Comparison of ENCODE assay signal across 12 cellular contexts in genomic region chr12:57046947-57047890, GRCh38. TPM values are rescaled to one million over a fixed set of nuclear protein-coding genes. Genes with fewer than 3 reads are reported as not detected.
A peak's percentile ranks its signal among the peaks of the same experiment; 100 is the strongest.
DNase-seq lines count a peak whose midpoint lies in the region; ATAC-seq and TF ChIP-seq lines count a peak whose summit lies in the region.
"Had no signal": no experiment of that assay in that cellular context is flagged by ENCODE, and none has a peak within 500 bp of the region (broad histone marks: within the 10 kb centered on the region; RNA-seq: fewer than 3 reads in every experiment).

No MANE protein-coding gene starts in this region.

- H2BK120ac ChIP-seq in mesenchymal stem cell (ENCODE audit: low read depth, low read length): no peak overlapping the region

- no peak overlapping the region for H3K14ac ChIP-seq in mesenchymal stem cell (ENCODE audit: low read length in 2 of 2)

- TF ChIP-seq CTCF in activated CD8-positive, alpha-beta T cell treated with anti-CD3 and anti-CD28 coated beads for 36 hours (IDR thresholded peaks at IDR 0.05): no peak
- no peak for TF ChIP-seq CTCF in lower lobe of right lung (IDR thresholded peaks at IDR 0.05)
- no peak for TF ChIP-seq CTCF in glutamatergic neuron (IDR thresholded peaks at IDR 0.05; ENCODE audit: partially characterized antibody, unreplicated experiment)

- H3K36me3 Mint-ChIP-seq in activated CD8-positive, alpha-beta T cell treated with anti-CD3 and anti-CD28 coated beads for 36 hours (ENCODE audit: low read depth): no peaks in the 10 kb centered on the region
- H3K36me3 Mint-ChIP-seq in glutamatergic neuron (ENCODE audit: unreplicated experiment): no peaks in the 10 kb centered on the region

- CTCF ChIA-PET in activated CD8-positive, alpha-beta T cell treated with anti-CD3 and anti-CD28 coated beads for 36 hours (lab: Charles Lee): interaction anchor here (1.1 to 5.7 kb wide), 15 partner anchors 9 to 129 kb away, joined by 3 to 66 read pairs (median 6); partner anchors contain the start of gene ZBTB39

- H3K4me1 Mint-ChIP-seq in activated CD8-positive, alpha-beta T cell treated with anti-CD3 and anti-CD28 coated beads for 36 hours (ENCODE audit: low read depth): peaks cover 40% of the 10 kb centered on the region
- no peaks in the 10 kb centered on the region for H3K4me1 Mint-ChIP-seq in glutamatergic neuron (ENCODE audit: low read depth, unreplicated experiment)

- H3K18ac ChIP-seq in mesenchymal stem cell (ENCODE audit: low read depth in 1 of 2, low read length in 2 of 2): no peak overlapping the region

- no peak overlapping the region for H2BK5ac ChIP-seq in mesenchymal stem cell (ENCODE audit: low read depth, low read length, poor library complexity, severe bottlenecking)

- no peaks in the 10 kb centered on the region for H3K36me3 ChIP-seq in lower lobe of right lung
- H3K36me3 ChIP-seq in mesenchymal stem cell (ENCODE audit: control insufficient read depth in 1 of 2, insufficient read depth in 2 of 2, low read depth in 1 of 2, low read length in 2 of 2): no peaks in the 10 kb centered on the region
- H3K36me3 ChIP-seq: BLaER1, HAP-1 had no signal

- H4K8ac ChIP-seq in mesenchymal stem cell (ENCODE audit: low read length): no peak overlapping the region

- H3K9ac ChIP-seq in mesenchymal stem cell (ENCODE audit: low read length): no peak overlapping the region
- H3K9ac ChIP-seq: BLaER1 had no signal

- H3K4ac ChIP-seq in mesenchymal stem cell (ENCODE audit: low read depth in 1 of 2, low read length in 2 of 2): no peak overlapping the region

- H3K27me3 Mint-ChIP-seq in activated CD8-positive, alpha-beta T cell treated with anti-CD3 and anti-CD28 coated beads for 36 hours: no peaks in the 10 kb centered on the region
- H3K27me3 Mint-ChIP-seq in glutamatergic neuron (ENCODE audit: unreplicated experiment): no peaks in the 10 kb centered on the region

- POLR2A ChIA-PET in activated CD8-positive, alpha-beta T cell treated with anti-CD3 and anti-CD28 coated beads for 36 hours (lab: Charles Lee): interaction anchor here (0.5 to 3.5 kb wide), 14 partner anchors 9 to 372 kb away, joined by 3 to 21 read pairs (median 3); partner anchors contain the start of gene STAT6

- H3K4me2 ChIP-seq in mesenchymal stem cell (ENCODE audit: low read length, poor library complexity, severe bottlenecking): no peak overlapping the region
- H3K4me2 ChIP-seq: BLaER1 had no signal

- H3K4me1 ChIP-seq in lower lobe of right lung (peaks cover 9% of the 10 kb centered on the region), mesenchymal stem cell (ENCODE audit: control insufficient read depth, insufficient read depth, low read depth, low read length) (peaks cover 6% of the 10 kb centered on the region)
- H3K4me1 ChIP-seq: HAP-1 had no signal

- ATAC-seq in activated CD8-positive, alpha-beta T cell treated with anti-CD3 and anti-CD28 coated beads for 36 hours: peak; percentile 89
- ATAC-seq in lower lobe of right lung: peak; percentile 55 to 61

- H3K27me3 ChIP-seq in lower lobe of right lung (ENCODE audit: low read depth) (no peaks in the 10 kb centered on the region), mesenchymal stem cell (ENCODE audit: control insufficient read depth in 1 of 2, insufficient read depth in 1 of 2, low read length in 2 of 2) (peaks cover 43 to 93% of the 10 kb centered on the region in 2 experiments)
- H3K27me3 ChIP-seq: BLaER1 had no signal

- no peak overlapping the region for H4K91ac ChIP-seq in mesenchymal stem cell (ENCODE audit: low read length)

- H2AK5ac ChIP-seq in mesenchymal stem cell (ENCODE audit: low read length, severe bottlenecking): no peak overlapping the region

- H2BK15ac ChIP-seq in mesenchymal stem cell (ENCODE audit: low read depth, poor library complexity, severe bottlenecking): no peak overlapping the region

- no peaks in the 10 kb centered on the region for H3K9me3 ChIP-seq in lower lobe of right lung
- H3K9me3 ChIP-seq in mesenchymal stem cell (ENCODE audit: control insufficient read depth, low read length): no peaks in the 10 kb centered on the region
- H3K9me3 ChIP-seq: BLaER1, HAP-1 had no signal

- no peak overlapping the region for H2AFZ ChIP-seq in mesenchymal stem cell (ENCODE audit: low read depth, low read length)

- no peak overlapping the region for H3K23ac ChIP-seq in mesenchymal stem cell (ENCODE audit: low read length in 2 of 2)

- H2BK12ac ChIP-seq in mesenchymal stem cell (ENCODE audit: low read length in 2 of 2): no peak overlapping the region

- peak overlapping the region; percentile 7 for H3K4me3 Mint-ChIP-seq in activated CD8-positive, alpha-beta T cell treated with anti-CD3 and anti-CD28 coated beads for 36 hours
- H3K4me3 Mint-ChIP-seq in glutamatergic neuron (ENCODE audit: unreplicated experiment): no peak overlapping the region

- H3K27ac ChIP-seq in lower lobe of right lung (peak overlapping the region; percentile 38), mesenchymal stem cell (ENCODE audit: low read length, poor library complexity, severe bottlenecking) (no peak overlapping the region)
- H3K27ac ChIP-seq: BLaER1 had no signal

- no peaks in the 10 kb centered on the region for H3K9me3 Mint-ChIP-seq in activated CD8-positive, alpha-beta T cell treated with anti-CD3 and anti-CD28 coated beads for 36 hours
- no peaks in the 10 kb centered on the region for H3K9me3 Mint-ChIP-seq in glutamatergic neuron (ENCODE audit: unreplicated experiment)

- peak; percentile 66 for DNase-seq in stimulated activated CD4-positive, alpha-beta T cell treated with anti-CD3 and anti-CD28 coated beads, Interleukin-15, amount 100 ng/mL, for 24 hours
- no peak for DNase-seq in stimulated activated CD4-positive, alpha-beta T cell treated with anti-CD3 and anti-CD28 coated beads, Interleukin-12 subunit alpha, Interleukin-12 subunit beta, amount 100 ng/mL, for 4 hours
- DNase-seq in activated CD8-positive, alpha-beta T cell treated with anti-CD3 and anti-CD28 coated beads for 36 hours: peak; percentile 85
- DNase-seq in lower lobe of right lung: no peak
- no peak for DNase-seq in mesenchymal stem cell
- no peak for DNase-seq in glutamatergic neuron
- no peak for DNase-seq in NCI-H69 (lab: John Stamatoyannopoulos, UW)
- DNase-seq in NCI-H1417 treated with DMSO at 0.1 percent for 48 hours (lab: John Stamatoyannopoulos, UW): no peak
- DNase-seq: NCI-H2227 treated with DMSO at 0.1 percent for 48 hours, right cardiac atrium had no signal

- H3K4me3 ChIP-seq in lower lobe of right lung (no peak overlapping the region), mesenchymal stem cell (ENCODE audit: insufficient read depth in 1 of 2, low read depth in 1 of 2, low read length in 2 of 2) (no peak overlapping the region)
- H3K4me3 ChIP-seq: BLaER1, HAP-1 had no signal

- WGBS in mesenchymal stem cell: 79% methylated on average over 9 of the region's 10 CpGs

- intact Hi-C loops in activated CD8-positive, alpha-beta T cell treated with anti-CD3 and anti-CD28 coated beads for 36 hours (cut with micrococcal nuclease): no loop called here
- intact Hi-C loops in lower lobe of right lung (cut with DNase I): no loop called here

- H3K27ac Mint-ChIP-seq in activated CD8-positive, alpha-beta T cell treated with anti-CD3 and anti-CD28 coated beads for 36 hours: peak overlapping the region; percentile 86
- H3K27ac Mint-ChIP-seq in glutamatergic neuron (ENCODE audit: unreplicated experiment): no peak overlapping the region

- no peaks in the 10 kb centered on the region for H3K79me1 ChIP-seq in mesenchymal stem cell (replicated peaks; ENCODE audit: low read length, poor library complexity, severe bottlenecking)

RNA-seq across cellular contexts. Expression of gene MYO1A, which starts 2.7 kb away (rescaled TPM):
- total RNA-seq in activated CD8-positive, alpha-beta T cell treated with anti-CD3 and anti-CD28 coated beads for 36 hours: 1 to 10 TPM; 2.1 to 2.6 TPM
- 2.9 TPM for total RNA-seq in lower lobe of right lung
- not detected for polyA plus RNA-seq in mesenchymal stem cell (2013, experiment 1 of 2)
- not detected for polyA plus RNA-seq in mesenchymal stem cell (2013, experiment 2 of 2)
- 0.64 TPM for total RNA-seq in glutamatergic neuron (ENCODE audit: unreplicated experiment)

RNA-seq across cellular contexts. Expression of gene TAC3, which starts 30.9 kb away (rescaled TPM):
- under 1 TPM; 0.34 to 0.54 TPM for total RNA-seq in activated CD8-positive, alpha-beta T cell treated with anti-CD3 and anti-CD28 coated beads for 36 hours
- total RNA-seq in lower lobe of right lung: not detected
- polyA plus RNA-seq in mesenchymal stem cell (2013, experiment 1 of 2): 1.3 TPM
- 0.96 TPM for polyA plus RNA-seq in mesenchymal stem cell (2013, experiment 2 of 2)
- total RNA-seq in glutamatergic neuron (ENCODE audit: unreplicated experiment): 0.74 TPM
- total RNA-seq: right cardiac atrium had no signal
- polyA plus RNA-seq: right cardiac atrium had no signal

RNA-seq across cellular contexts. Expression of gene NEMP1, which starts 31.4 kb away (rescaled TPM):
- 10 to 100 TPM; 76.1 to 80.6 TPM for total RNA-seq in activated CD8-positive, alpha-beta T cell treated with anti-CD3 and anti-CD28 coated beads for 36 hours
- 19.1 TPM for total RNA-seq in lower lobe of right lung
- polyA plus RNA-seq in mesenchymal stem cell (2013, experiment 1 of 2): 6.2 TPM
- 5.8 TPM for polyA plus RNA-seq in mesenchymal stem cell (2013, experiment 2 of 2)
- 11.5 TPM for total RNA-seq in glutamatergic neuron (ENCODE audit: unreplicated experiment)

RNA-seq across cellular contexts. Expression of gene ZBTB39, which starts 40.9 kb away (rescaled TPM):
- 1 to 10 TPM; 5.1 to 5.5 TPM for total RNA-seq in activated CD8-positive, alpha-beta T cell treated with anti-CD3 and anti-CD28 coated beads for 36 hours
- total RNA-seq in lower lobe of right lung (6.8 TPM), glutamatergic neuron (ENCODE audit: unreplicated experiment) (23.5 TPM)
- polyA plus RNA-seq in mesenchymal stem cell (2013, experiment 1 of 2): 2.9 TPM
- polyA plus RNA-seq in mesenchymal stem cell (2013, experiment 2 of 2): 3.0 TPM

RNA-seq across cellular contexts. Expression of gene NAB2, which starts 41.7 kb away (rescaled TPM):
- total RNA-seq in activated CD8-positive, alpha-beta T cell treated with anti-CD3 and anti-CD28 coated beads for 36 hours: 10 to 100 TPM; 69.3 to 70.8 TPM
- 28.9 TPM for total RNA-seq in lower lobe of right lung
- 28.9 TPM for polyA plus RNA-seq in mesenchymal stem cell (2013, experiment 1 of 2)
- 27.0 TPM for polyA plus RNA-seq in mesenchymal stem cell (2013, experiment 2 of 2)
- total RNA-seq in glutamatergic neuron (ENCODE audit: unreplicated experiment): 20.0 TPM

Comparison
In these comparisons a context has a peak if more than half of its experiments do, and no peak if none do; other contexts are left out.
1. DNase-seq: peak in stimulated activated CD4-positive, alpha-beta T cell treated with anti-CD3 and anti-CD28 coated beads, Interleukin-15, amount 100 ng/mL, for 24 hours (single experiment) and activated CD8-positive, alpha-beta T cell treated with anti-CD3 and anti-CD28 coated beads for 36 hours (single experiment); none in stimulated activated CD4-positive, alpha-beta T cell treated with anti-CD3 and anti-CD28 coated beads, Interleukin-12 subunit alpha, Interleukin-12 subunit beta, amount 100 ng/mL, for 4 hours (single experiment), lower lobe of right lung (single experiment), mesenchymal stem cell (single experiment), glutamatergic neuron (single experiment), NCI-H69 (single experiment) and NCI-H1417 treated with DMSO at 0.1 percent for 48 hours (single experiment).